26 cellular contexts compared by ENCODE assay signal in the genomic region with DNA sequence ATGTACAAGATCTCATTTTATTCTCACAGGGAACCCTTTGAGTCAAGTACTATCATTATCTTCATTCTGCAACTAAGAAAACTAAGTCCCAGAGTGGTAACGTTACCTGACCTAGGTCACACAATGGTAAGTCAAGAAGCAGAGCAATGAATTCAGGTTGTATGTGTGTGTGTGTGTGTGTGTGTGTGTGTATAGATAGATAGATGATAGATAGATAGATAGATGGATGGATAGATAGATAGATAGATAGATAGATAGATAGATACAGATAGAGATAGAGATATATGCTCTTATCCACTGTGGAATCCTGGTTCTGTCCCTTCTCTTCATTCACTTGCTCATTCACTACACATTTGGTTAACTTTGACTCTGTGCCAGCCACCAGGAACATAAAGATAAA.
"Had no signal": no experiment of that assay in that cellular context is flagged by ENCODE, and none has a peak within 500 bp of the region (broad histone marks: within the 10 kb centered on the region; RNA-seq: fewer than 3 reads in every experiment).

No MANE protein-coding gene starts in this region.

- H3K27me3 ChIP-seq: stomach, testis, thyroid gland, tibial artery, tibial nerve, transverse colon, upper lobe of left lung, upper lobe of right lung, uterus, vagina had no signal

- H3K36me3 ChIP-seq: stomach, suprapubic skin, thoracic aorta, thyroid gland, tibial artery, tibial nerve, transverse colon, upper lobe of left lung, upper lobe of right lung, uterus, vagina had no signal

- H3K4me1 ChIP-seq: suprapubic skin, testis, thyroid gland, transverse colon, upper lobe of left lung, upper lobe of right lung, uterus, vagina had no signal

- H3K27ac ChIP-seq: stomach, suprapubic skin, testis, thoracic aorta, thyroid gland, tibial artery, tibial nerve, transverse colon, upper lobe of left lung, upper lobe of right lung, uterus, vagina had no signal

- ATAC-seq: stimulated activated effector memory CD8-positive, alpha-beta T cell treated with anti-CD3 and anti-CD28 coated beads, Interleukin-12 subunit alpha, Interleukin-12 subunit beta, amount 100 ng/mL, for 72 hours; stimulated activated memory B cell treated with anti-CD40 and anti-IgM and Interleukin-4, amounts not matched to agents 10 μg/mL and 1 μg/mL and 100 μg/mL, for 72 hours; stimulated activated naive B cell treated with anti-CD40 and anti-IgM and Interleukin-4, amounts not matched to agents 10 μg/mL and 1 μg/mL and 100 μg/mL, for 72 hours; stimulated activated naive CD8-positive, alpha-beta T cell treated with anti-CD3 and anti-CD28 coated beads, Interleukin-15, amount 100 ng/mL, for 72 hours; stimulated activated naive CD8-positive, alpha-beta T cell treated with anti-CD3 and anti-CD28 coated beads, Interleukin-15, Interleukin-2, amounts not matched to agents 100 U/mL and 50 U/mL, for 24 hours; upper lobe of right lung had no signal

- H3K9me3 ChIP-seq: stomach, suprapubic skin, testis, thoracic aorta, thyroid gland, tibial artery, tibial nerve, transverse colon, upper lobe of left lung, upper lobe of right lung, uterus, vagina had no signal

- H3K4me3 ChIP-seq: stomach, suprapubic skin, testis, thoracic aorta, thyroid gland, tibial artery, tibial nerve, transverse colon, upper lobe of left lung, upper lobe of right lung, uterus, vagina had no signal

- DNase-seq: stimulated activated CD4-positive, alpha-beta T cell treated with anti-CD3 and anti-CD28 coated beads, Interleukin-2, amount 100 ng/mL, for 24 hours; stimulated activated CD4-positive, alpha-beta T cell treated with anti-CD3 and anti-CD28 coated beads, Interleukin-2, amount 100 ng/mL, for 48 hours; stimulated activated CD4-positive, alpha-beta T cell treated with anti-CD3 and anti-CD28 coated beads, Interleukin-4, amount 100 ng/mL, for 1 hour; stimulated activated CD4-positive, alpha-beta T cell treated with anti-CD3 and anti-CD28 coated beads, Interleukin-4, amount 100 ng/mL, for 4 hours; stimulated activated CD8-positive, alpha-beta memory T cell treated with anti-CD3 and anti-CD28 coated beads, Interleukin-4, amount 100 ng/mL, for 48 hours; stimulated activated naive B cell treated with anti-CD40 and anti-IgM and Interleukin-4, amounts not matched to agents 10 μg/mL and 1 μg/mL and 100 μg/mL, for 72 hours; stimulated activated naive CD4-positive, alpha-beta T cell; stimulated activated naive CD4-positive, alpha-beta T cell treated with Interleukin-2 at 50 U/mL for 16 hours; stimulated activated naive CD8-positive, alpha-beta T cell treated with anti-CD3 and anti-CD28 coated beads, Interleukin-15, amount 100 ng/mL, for 72 hours; stimulated activated naive CD8-positive, alpha-beta T cell treated with anti-CD3 and anti-CD28 coated beads, Interleukin-15, Interleukin-2, amounts not matched to agents 100 U/mL and 50 U/mL, for 24 hours; stomach; substantia nigra; testis; thyroid gland; tibial artery; transverse colon; trophoblast cell; upper lobe of left lung; upper lobe of right lung; uterus had no signal
